In the genomic region with DNA sequence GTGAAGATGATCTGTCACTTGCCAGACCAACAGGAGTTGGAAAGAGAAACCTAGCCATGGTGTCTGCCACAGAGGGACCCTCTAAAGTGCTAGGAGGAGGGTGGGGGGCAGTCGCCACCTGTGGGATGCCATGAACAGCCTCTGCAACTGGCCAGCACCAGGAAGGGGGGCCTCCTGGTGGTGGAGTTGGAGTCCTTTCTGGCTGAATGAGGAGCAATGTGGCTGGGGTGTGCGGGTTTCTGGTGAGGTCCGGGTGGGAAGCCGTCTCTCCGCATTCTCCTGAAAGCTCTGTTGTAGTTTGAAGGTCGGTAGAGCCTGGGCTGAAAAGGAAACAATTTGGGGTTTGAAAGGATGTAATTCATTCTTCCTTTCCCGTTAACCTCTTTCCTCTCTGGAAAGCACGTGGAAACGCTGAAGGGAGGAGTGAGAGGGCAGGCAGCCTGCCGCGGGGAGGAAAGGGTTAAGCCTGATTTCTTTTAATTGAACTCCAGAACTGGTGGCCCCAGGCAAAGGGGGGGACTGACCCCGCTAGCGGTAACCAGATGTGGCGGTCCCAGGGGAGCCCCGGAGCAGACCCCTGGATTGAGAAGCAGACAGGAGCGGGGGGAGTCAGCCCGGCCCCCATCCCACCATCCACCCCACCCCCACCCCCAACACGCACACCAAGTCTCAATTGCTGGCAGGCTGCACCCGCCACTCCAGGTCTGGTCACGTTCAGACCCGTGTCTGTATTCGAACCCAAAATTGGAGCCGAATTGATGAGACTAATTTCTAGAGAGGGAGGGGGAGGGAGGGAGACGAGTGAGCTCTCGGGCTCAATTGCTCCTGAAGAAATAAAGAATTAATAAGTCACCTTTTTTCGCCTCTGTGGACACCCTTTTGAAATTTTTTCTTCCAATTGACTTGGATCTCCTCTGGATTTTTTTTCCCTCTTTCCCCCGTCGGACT, we compare ENCODE assay signal across 8 cellular contexts. TPM values are rescaled to one million over a fixed set of nuclear protein-coding genes. Genes with fewer than 3 reads are reported as not detected.
DNase-seq lines count a peak whose midpoint lies in the region; ATAC-seq and TF ChIP-seq lines count a peak whose summit lies in the region.

No MANE protein-coding gene starts in this region.

- H3K79me2 ChIP-seq in smooth muscle cell (ENCODE audit: low read depth): no peaks in the 10 kb centered on the region

- no peaks in the 10 kb centered on the region for H4K20me1 ChIP-seq in smooth muscle cell (ENCODE audit: low read depth)

- H3K4me1 ChIP-seq in right cardiac atrium (ENCODE audit: control insufficient read depth, insufficient read depth, low read length) (peaks cover 3% of the 10 kb centered on the region), smooth muscle cell (ENCODE audit: low read depth) (peaks cover 17% of the 10 kb centered on the region)

- H3K27me3 ChIP-seq in right cardiac atrium (ENCODE audit: control insufficient read depth, insufficient read depth): no peaks in the 10 kb centered on the region
- peaks cover 89% of the 10 kb centered on the region for H3K27me3 ChIP-seq in smooth muscle cell (ENCODE audit: low read depth)

- POLR2A ChIA-PET in activated B cell treated with CpG ODN at 0.5 μM for 24 hours (lab: Charles Lee): interaction anchor here (0.6 to 1.1 kb wide), 8 partner anchors 10 to 243 kb away, joined by 3 to 8 read pairs (median 4); no protein-coding TSS in a partner anchor

- H3K9me3 ChIP-seq in right cardiac atrium (ENCODE audit: control insufficient read depth, low read length) (no peaks in the 10 kb centered on the region), smooth muscle cell (replicated peaks; ENCODE audit: low read depth) (no peaks in the 10 kb centered on the region)

- peaks cover 21% of the 10 kb centered on the region for H3K36me3 Mint-ChIP-seq in activated B cell treated with CpG ODN at 0.5 μM for 24 hours (ENCODE audit: low read depth)

- peak overlapping the region; percentile 96 for H3K4me3 Mint-ChIP-seq in activated B cell treated with CpG ODN at 0.5 μM for 24 hours

- DNase-seq in GM19240 (ENCODE audit: insufficient read length, low spot score) (peak; percentile 4), activated B cell treated with CpG ODN at 0.5 μM for 24 hours (no peak), right cardiac atrium (peak in 2 of 3 donors; percentile 56 to 59), smooth muscle cell (lab: John Stamatoyannopoulos, UW; ENCODE audit: unreplicated experiment) (no peak), NCI-H187 (lab: John Stamatoyannopoulos, UW) (no peak)

- no peaks in the 10 kb centered on the region for H3F3A ChIP-seq in smooth muscle cell (ENCODE audit: low read depth)

- WGBS in right cardiac atrium: 12% methylated on average over 28 of the region's 28 CpGs
- 7% methylated on average over 22 of the region's 28 CpGs for WGBS in smooth muscle cell (ENCODE audit: low lambda C conversion rate)

- peaks cover 11% of the 10 kb centered on the region for H3K27me3 Mint-ChIP-seq in activated B cell treated with CpG ODN at 0.5 μM for 24 hours

- H3K9ac ChIP-seq in smooth muscle cell (ENCODE audit: low read depth): no peak overlapping the region

- TF ChIP-seq CTCF in activated B cell treated with CpG ODN at 0.5 μM for 24 hours (IDR thresholded peaks at IDR 0.05): no peak
- TF ChIP-seq CTCF in smooth muscle cell (IDR thresholded peaks at IDR 0.05; ENCODE audit: borderline replicate concordance, insufficient read depth, poor library complexity, severe bottlenecking): peak; percentile 9

- H3K27ac ChIP-seq in right cardiac atrium (ENCODE audit: low read length) (peak overlapping the region; percentile 86), smooth muscle cell (ENCODE audit: low read depth) (no peak overlapping the region)

- H3K4me3 ChIP-seq in right cardiac atrium (ENCODE audit: low read length) (peak overlapping the region; percentile 70), smooth muscle cell (peak overlapping the region; percentile 63)

- H3K36me3 ChIP-seq in smooth muscle cell (ENCODE audit: low read depth): no peaks in the 10 kb centered on the region

- no peak for ATAC-seq in activated B cell treated with CpG ODN at 0.5 μM for 24 hours (ENCODE audit: low read depth)
- no peak for ATAC-seq in right cardiac atrium
- no peak for ATAC-seq in GM19397 (IDR thresholded peaks at IDR 0.05; ENCODE audit: unreplicated experiment)
- ATAC-seq in HG03521 (IDR thresholded peaks at IDR 0.05; ENCODE audit: unreplicated experiment): no peak
- no peak for ATAC-seq in GM21717 (IDR thresholded peaks at IDR 0.05; ENCODE audit: unreplicated experiment)

- no peaks in the 10 kb centered on the region for H3K9me3 Mint-ChIP-seq in activated B cell treated with CpG ODN at 0.5 μM for 24 hours

- intact Hi-C loops in activated B cell treated with CpG ODN at 0.5 μM for 24 hours (cut with micrococcal nuclease): loop anchor here (2.0 kb wide), 1 partner anchor 139 kb away; no protein-coding TSS in a partner anchor
- intact Hi-C loops in right cardiac atrium (cut with DNase I): loop anchor here in 1 of 4 donors (10.0 kb wide), 1 partner anchor 63 kb away; no protein-coding TSS in a partner anchor

- H3K4me1 Mint-ChIP-seq in activated B cell treated with CpG ODN at 0.5 μM for 24 hours: peaks cover 52% of the 10 kb centered on the region

- H3K4me2 ChIP-seq in smooth muscle cell: peak overlapping the region; percentile 94

- H2AFZ ChIP-seq in smooth muscle cell (ENCODE audit: low read depth): no peak overlapping the region

- CTCF ChIA-PET in activated B cell treated with CpG ODN at 0.5 μM for 24 hours (lab: Charles Lee): interaction anchor here (0.8 to 1.3 kb wide), 2 partner anchors 27 to 65 kb away, joined by 3 to 4 read pairs; no protein-coding TSS in a partner anchor

- peak overlapping the region; percentile 30 for H3K27ac Mint-ChIP-seq in activated B cell treated with CpG ODN at 0.5 μM for 24 hours

RNA-seq across cellular contexts. Expression of a gene that starts 1.8 kb away (rescaled TPM):
- total RNA-seq in activated B cell treated with CpG ODN at 0.5 μM for 24 hours: 64.9 and 69.2 TPM in 2 replicates
- 10 to 100 TPM; 14.9 to 22.3 (median 17.2) TPM for total RNA-seq in right cardiac atrium
- 12.4 TPM for polyA plus RNA-seq in right cardiac atrium
- total RNA-seq in smooth muscle cell: 2.2 and 4.7 TPM in 2 replicates
- 3.5 and 4.2 TPM in 2 replicates for polyA plus RNA-seq in smooth muscle cell

Comparison
In these comparisons a context has a peak if more than half of its experiments do, and no peak if none do; other contexts are left out.
1. DNase-seq: peak in GM19240 (single experiment) and right cardiac atrium (2 of 3); none in activated B cell treated with CpG ODN at 0.5 μM for 24 hours (single experiment), smooth muscle cell (single experiment) and NCI-H187 (0 of 2).